ENCODE assay signal across 9 cellular contexts in the genomic region with DNA sequence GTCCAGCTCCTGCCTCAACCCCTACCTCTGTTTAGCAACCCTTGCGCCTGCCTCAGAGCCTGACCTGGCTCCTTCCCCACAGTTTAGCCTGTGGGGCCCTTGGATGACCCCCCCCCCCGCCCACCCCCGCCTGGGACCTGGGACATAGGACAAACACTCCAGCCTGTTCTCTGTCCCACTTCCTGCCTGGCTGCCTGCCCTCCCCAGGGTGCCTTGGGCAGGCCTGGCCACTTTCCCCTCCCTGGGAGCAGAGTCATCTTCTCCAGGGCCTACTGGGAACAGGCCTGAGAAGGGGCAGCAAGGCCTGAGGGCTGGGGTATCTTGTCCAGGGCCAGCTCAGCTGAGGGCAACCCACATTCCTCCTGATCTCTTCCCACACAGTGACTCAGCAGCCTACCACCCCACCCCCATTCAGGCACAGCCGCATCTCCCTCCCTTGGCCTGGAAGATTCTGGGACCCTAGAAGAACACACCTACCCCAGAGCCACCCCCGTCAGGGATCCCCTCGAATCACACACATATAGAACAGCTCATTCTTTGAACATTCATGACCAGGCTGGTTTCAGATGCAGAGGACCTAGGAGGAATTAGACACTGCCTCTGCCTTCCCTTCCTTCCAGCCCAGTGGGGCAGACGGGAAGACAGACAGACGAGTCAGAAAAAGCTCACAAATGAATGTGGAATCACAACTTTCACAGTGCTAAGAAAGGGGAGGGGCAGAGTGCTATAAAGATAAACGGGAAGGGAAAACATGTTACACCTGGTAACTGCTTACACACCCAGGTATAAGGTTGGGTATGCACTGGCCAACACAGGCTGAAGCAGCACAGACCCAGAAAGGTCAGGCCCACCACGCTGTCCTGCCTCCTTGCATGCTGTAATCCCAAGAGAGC. TPM values are rescaled to one million over a fixed set of nuclear protein-coding genes. Genes with fewer than 3 reads are reported as not detected.
DNase-seq lines count a peak whose midpoint lies in the region; ATAC-seq and TF ChIP-seq lines count a peak whose summit lies in the region.
"Had no signal": no experiment of that assay in that cellular context is flagged by ENCODE, and none has a peak within 500 bp of the region (broad histone marks: within the 10 kb centered on the region; RNA-seq: fewer than 3 reads in every experiment).

No MANE protein-coding gene starts in this region.

- H3K14ac ChIP-seq in IMR-90 (replicated peaks; ENCODE audit: low read depth, low read length): peak overlapping the region; percentile 95

- no peaks in the 10 kb centered on the region; the same call in 1 of the 2 replicates for H4K20me1 ChIP-seq in IMR-90 (ENCODE audit: insufficient read depth, low read length)

- no TSS peak for BruUV-seq in IMR-90 (replicated peaks; lab: Mats Ljungman, UMichigan)

- peak overlapping the region; percentile 2; the same call in 1 of the 2 replicates for H3K4me2 ChIP-seq in IMR-90 (ENCODE audit: low read depth, low read length)

- H3K9me3 ChIP-seq in IMR-90 (ENCODE audit: control insufficient read depth, insufficient read depth, low read length): no peaks in the 10 kb centered on the region
- H3K9me3 ChIP-seq in right lobe of liver: no peaks in the 10 kb centered on the region
- H3K9me3 ChIP-seq in aorta (ENCODE audit: control insufficient read depth, low read length): no peaks in the 10 kb centered on the region

- intact Hi-C loops in IMR-90 (cut with micrococcal nuclease): no loop called here
- intact Hi-C loops in right lobe of liver (cut with DNase I): no loop called here
- intact Hi-C loops in aorta (cut with DNase I): no loop called here

- no peaks in the 10 kb centered on the region for H3K27me3 ChIP-seq in IMR-90 (ENCODE audit: control insufficient read depth, insufficient read depth, low read length)
- H3K27me3 ChIP-seq in right lobe of liver: no peaks in the 10 kb centered on the region
- no peaks in the 10 kb centered on the region for H3K27me3 ChIP-seq in aorta (ENCODE audit: control insufficient read depth in 1 of 2, insufficient read depth in 2 of 2, low read length in 1 of 2)
- H3K27me3 ChIP-seq: cardiac muscle cell had no signal

- TF ChIP-seq CTCF in IMR-90 (conservative IDR thresholded peaks at IDR 0.05; ENCODE audit: low read depth, low read length) (no peak), cardiac fibroblast (IDR thresholded peaks at IDR 0.05; ENCODE audit: low read depth, low read length) (no peak), right lobe of liver (IDR thresholded peaks at IDR 0.05) (no peak)

- TF ChIP-seq RAD21 in IMR-90 (IDR thresholded peaks at IDR 0.05; ENCODE audit: low read length): no peak

- peak overlapping the region; percentile 98 for H2BK120ac ChIP-seq in IMR-90 (ENCODE audit: low read depth, low read length)

- H2AFZ ChIP-seq in IMR-90 (replicated peaks; ENCODE audit: low read length, poor library complexity): peak overlapping the region; percentile 78

- POLR2A ChIA-PET in IMR-90 (lab: Charles Lee; ENCODE audit: unreplicated experiment): interaction anchor here (0.6 to 0.7 kb wide), 3 partner anchors 15 to 83 kb away, joined by 3 to 7 read pairs (median 5); partner anchors contain the start of gene TMEM208

- 0% methylated on average over 1 of the region's 10 CpGs; no CpG with 5 or more reads in 1 of the 2 experiments for WGBS in IMR-90 (ENCODE audit: extremely low coverage in 2 of 2, insufficient read length in 1 of 2), 2 experiments
- WGBS in right lobe of liver (ENCODE audit: insufficient coverage, low coverage, low lambda C conversion rate, missing lambda C conversion rate): 59% methylated on average over 5 of the region's 10 CpGs
- WGBS in aorta, 2 donors: 48 to 55% methylated on average over 8 to 10 of the region's 10 CpGs

- peak overlapping the region; percentile 91 for H2BK20ac ChIP-seq in IMR-90 (ENCODE audit: low read depth, low read length)

- ATAC-seq in IMR-90 (ENCODE audit: low read depth): peak; percentile 59
- peak; percentile 26 to 51 (median 31) for ATAC-seq in right lobe of liver
- peak; percentile 30 for ATAC-seq in aorta (ENCODE audit: low FRiP score)
- no peak for ATAC-seq in HG03432 (IDR thresholded peaks at IDR 0.05; ENCODE audit: unreplicated experiment)

- peak overlapping the region; percentile 93 for H2BK5ac ChIP-seq in IMR-90 (ENCODE audit: low read depth, low read length, poor library complexity, severe bottlenecking)

- H3K23ac ChIP-seq in IMR-90 (ENCODE audit: low read depth, low read length): peak overlapping the region; percentile 98

- H4K8ac ChIP-seq in IMR-90 (ENCODE audit: low read depth in 2 of 2, low read length in 2 of 2): peak overlapping the region; percentile 44 to 94

- in situ Hi-C loops in ACHN (cut with HindIII; ENCODE audit: low pct_ligation_motif_present, low pct_unique_long_range_greater_than_20kb, low sequenced_read_pairs) (no loop called here), IMR-90 (cut with MboI; ENCODE audit: low sequenced_read_pairs) (no loop called here)

- CTCF ChIA-PET in IMR-90 (lab: Yijun Ruan, JAX): no interaction called here

- H2AK5ac ChIP-seq in IMR-90 (ENCODE audit: low read depth, low read length): peak overlapping the region; percentile 99

- peaks cover 42% of the 10 kb centered on the region for H3K9me1 ChIP-seq in IMR-90 (ENCODE audit: insufficient read depth, low read length)

- peak overlapping the region; percentile 62 for H3K9ac ChIP-seq in IMR-90 (ENCODE audit: low read depth, low read length)

- peak overlapping the region; percentile 95 for H4K91ac ChIP-seq in IMR-90 (ENCODE audit: insufficient read depth, low read depth, low read length)

- dilution Hi-C loops in IMR-90 (cut with HindIII; ENCODE audit: low sequenced_read_pairs, unreplicated experiment): no loop called here

- DNase-seq in ACHN (peak; percentile 79), IMR-90 (peak; percentile 92), cardiac fibroblast (ENCODE audit: low read depth in 2 of 2) (peak; percentile 79 to 83), right lobe of liver (peak; percentile 50 to 66 (median 66)), aorta (peak; percentile 80 to 87), SHP77 (lab: John Stamatoyannopoulos, UW) (no peak), NCI-H446 treated with DMSO at 0.1 percent for 48 hours (lab: John Stamatoyannopoulos, UW) (no peak)

- H3K36me3 ChIP-seq in IMR-90 (ENCODE audit: control insufficient read depth, insufficient read depth, low read length) (peaks cover 28% of the 10 kb centered on the region), right lobe of liver (no peaks in the 10 kb centered on the region), aorta (ENCODE audit: control insufficient read depth in 1 of 2, insufficient read depth in 2 of 2, low read length in 1 of 2) (no peaks in the 10 kb centered on the region)

- H3K4me3 ChIP-seq in IMR-90 (ENCODE audit: insufficient read depth, low read depth, low read length) (no peak overlapping the region), cardiac fibroblast (replicated peaks in 1 of 2; ENCODE audit: low read depth in 2 of 2, low read length in 2 of 2) (no peak overlapping the region), right lobe of liver (no peak overlapping the region), aorta (ENCODE audit: low read length in 2 of 2) (no peak overlapping the region)
- H3K4me3 ChIP-seq: cardiac muscle cell had no signal

- H3K27ac ChIP-seq in IMR-90 (ENCODE audit: insufficient read depth, low read length) (peak overlapping the region; percentile 80), right lobe of liver (peak overlapping the region in 1 of 3 donors; percentile 33), aorta (ENCODE audit: low read depth in 1 of 2, low read length in 2 of 2) (peak overlapping the region; percentile 47 to 72)
- H3K27ac ChIP-seq: cardiac muscle cell had no signal

- TF ChIP-seq POLR2A in IMR-90 (IDR thresholded peaks at IDR 0.05; ENCODE audit: low read depth, low read length) (peak; percentile 52; the same call in 1 of the 2 replicates), right lobe of liver (IDR thresholded peaks at IDR 0.05) (no peak)

- peak overlapping the region; percentile 97 for H2BK15ac ChIP-seq in IMR-90 (ENCODE audit: low read depth, low read length)

- peak overlapping the region; percentile 98 for H3K4ac ChIP-seq in IMR-90 (ENCODE audit: low read depth, low read length)

- H4K5ac ChIP-seq in IMR-90 (ENCODE audit: low read depth, low read length): peak overlapping the region; percentile 77

- peak overlapping the region; percentile 89 for H3K56ac ChIP-seq in IMR-90 (ENCODE audit: extremely low read depth, insufficient read depth, low read length)

- H3K18ac ChIP-seq in IMR-90 (ENCODE audit: low read depth, low read length): peak overlapping the region; percentile 86

- H3K4me1 ChIP-seq in IMR-90 (ENCODE audit: control insufficient read depth, insufficient read depth, low read length) (peaks cover 44% of the 10 kb centered on the region), right lobe of liver (peaks cover 0 to 30% (median 0%) of the 10 kb centered on the region in 4 donors), aorta (ENCODE audit: control insufficient read depth in 1 of 2, insufficient read depth in 2 of 2, low read length in 2 of 2) (no peaks in the 10 kb centered on the region)

- peaks cover 34 to 81% of the 10 kb centered on the region in 2 experiments; a peak in 3 of 4 replicates for H3K79me1 ChIP-seq in IMR-90 (ENCODE audit: low read depth in 1 of 2, low read length in 2 of 2)

- peak overlapping the region; percentile 80 for H2AK9ac ChIP-seq in IMR-90 (replicated peaks; ENCODE audit: low read depth, low read length, poor library complexity)

RNA-seq across cellular contexts. Expression of gene FHOD1, which starts 6.0 kb away (rescaled TPM):
- 13.1 and 13.8 TPM in 2 replicates for total RNA-seq in IMR-90 (2012; rRNA removed)
- 64.0 and 71.4 TPM in 2 replicates for polyA plus RNA-seq in IMR-90 (2012; rRNA removed)
- 41.0 and 42.3 TPM in 2 replicates for polyA plus RNA-seq in IMR-90 (2012; cell fraction: cytosol; rRNA removed)
- polyA plus RNA-seq in IMR-90 (2012; cell fraction: nucleus; rRNA removed; ENCODE audit: low replicate concordance): 260 and 582 TPM in 2 replicates
- total RNA-seq in right lobe of liver: 1 to 10 TPM; 2.3 to 9.6 (median 3.5) TPM
- total RNA-seq in aorta: 10 to 100 TPM; 28.2 to 47.9 TPM
- 10 to 100 TPM; 12.9 to 41.3 TPM for polyA plus RNA-seq in aorta

RNA-seq across cellular contexts. Expression of gene SLC9A5, which starts 7.5 kb away (rescaled TPM):
- total RNA-seq in IMR-90 (2012; rRNA removed) (1.8 and 2.5 TPM in 2 replicates), right lobe of liver (under 1 TPM; 0.06 to 0.53 (median 0.15) TPM), aorta (1 to 10 TPM; 1.6 to 1.7 TPM)
- polyA plus RNA-seq in IMR-90 (2012; rRNA removed) (5.4 and 5.7 TPM in 2 replicates), aorta (1 to 10 TPM; 1.1 to 2.9 TPM)
- polyA plus RNA-seq in IMR-90 (2012; cell fraction: cytosol; rRNA removed): 2.5 and 4.1 TPM in 2 replicates
- polyA plus RNA-seq in IMR-90 (2012; cell fraction: nucleus; rRNA removed; ENCODE audit: low replicate concordance): 56.1 and 64.8 TPM in 2 replicates

RNA-seq across cellular contexts. Expression of gene TMEM208, which starts 14.3 kb away (rescaled TPM):
- total RNA-seq in IMR-90 (2012; rRNA removed) (41.7 and 65.6 TPM in 2 replicates), right lobe of liver (10 to 100 TPM; 32.6 to 58.7 (median 40.5) TPM), aorta (10 to 100 TPM; 24.7 to 33.1 TPM)
- polyA plus RNA-seq in IMR-90 (2012; rRNA removed) (66.5 and 68.8 TPM in 2 replicates), aorta (10 to 100 TPM; 60.6 to 64.6 TPM)
- polyA plus RNA-seq in IMR-90 (2012; cell fraction: cytosol; rRNA removed): 73.8 and 83.8 TPM in 2 replicates
- polyA plus RNA-seq in IMR-90 (2012; cell fraction: nucleus; rRNA removed; ENCODE audit: low replicate concordance): 75.2 and 101 TPM in 2 replicates

RNA-seq across cellular contexts. Expression of gene PLEKHG4, which starts 38.1 kb away (rescaled TPM):
- total RNA-seq in IMR-90 (2012; rRNA removed) (8.3 and 14.0 TPM in 2 replicates), right lobe of liver (under 1 TPM; 0.09 to 0.53 (median 0.20) TPM), aorta (1 to 10 TPM; 2.5 to 6.9 TPM)
- polyA plus RNA-seq in IMR-90 (2012; rRNA removed) (50.7 and 56.8 TPM in 2 replicates), aorta (10 to 100 TPM in 1 of 2 donors, 1 to 10 TPM in 1; 2.1 to 16.7 TPM)
- 15.6 and 26.1 TPM in 2 replicates for polyA plus RNA-seq in IMR-90 (2012; cell fraction: cytosol; rRNA removed)
- polyA plus RNA-seq in IMR-90 (2012; cell fraction: nucleus; rRNA removed; ENCODE audit: low replicate concordance): 214 and 556 TPM in 2 replicates

RNA-seq across cellular contexts. Expression of gene ELMO3, which starts 42.3 kb away (rescaled TPM):
- total RNA-seq in IMR-90 (2012; rRNA removed): 0.28 and 0.36 TPM in 2 replicates
- 1.6 and 1.9 TPM in 2 replicates for polyA plus RNA-seq in IMR-90 (2012; rRNA removed)
- 0.70 and 0.78 TPM in 2 replicates for polyA plus RNA-seq in IMR-90 (2012; cell fraction: cytosol; rRNA removed)
- polyA plus RNA-seq in IMR-90 (2012; cell fraction: nucleus; rRNA removed; ENCODE audit: low replicate concordance): 7.2 and 21.3 TPM in 2 replicates
- total RNA-seq in right lobe of liver: 1 to 10 TPM; 1.8 to 8.0 (median 4.6) TPM
- 1 to 10 TPM in 1 of 2 donors, under 1 TPM in 1; 0.97 to 3.4 TPM for total RNA-seq in aorta
- 1 to 10 TPM; 5.8 to 7.4 TPM for polyA plus RNA-seq in aorta

Comparison
In these comparisons a context has a peak if more than half of its experiments do, and no peak if none do; other contexts are left out.
1. DNase-seq: peak in ACHN (single experiment), IMR-90 (single experiment), cardiac fibroblast (2 of 2), right lobe of liver (3 of 3) and aorta (2 of 2); none in SHP77 (0 of 2) and NCI-H446 treated with DMSO at 0.1 percent for 48 hours (single experiment).